ENCODE assay signal across 1 cellular context in genomic region chr22:37965940-37966664, GRCh38.
TF ChIP-seq lines count a peak whose summit lies in the region.

No MANE protein-coding gene starts in this region.

TF ChIP-seq in IMR-90, 13 proteins besides CTCF, POLR2A, EP300 and RAD21 (continued from another document):
- no peak for TF ChIP-seq USF2 (IDR thresholded peaks at IDR 0.05; ENCODE audit: low read depth, low read length)
- TF ChIP-seq RCOR1 (IDR thresholded peaks at IDR 0.05; ENCODE audit: insufficient replicate concordance, low read length): no peak
- TF ChIP-seq MAZ (IDR thresholded peaks at IDR 0.05; ENCODE audit: borderline replicate concordance, low read depth, low read length): no peak
- TF ChIP-seq BHLHE40 (IDR thresholded peaks at IDR 0.05; ENCODE audit: low read depth, low read length): no peak
- TF ChIP-seq MXI1 (IDR thresholded peaks at IDR 0.05; ENCODE audit: borderline replicate concordance, low read depth, low read length): no peak
- no peak for TF ChIP-seq SMC3 (IDR thresholded peaks at IDR 0.05; ENCODE audit: low read depth, low read length)
